In genomic region chr3:135637033-135637432, GRCh38 we compare ENCODE assay signal across 22 cellular contexts.
"Had no signal": no experiment of that assay in that cellular context is flagged by ENCODE, and none has a peak within 500 bp of the region (broad histone marks: within the 10 kb centered on the region; RNA-seq: fewer than 3 reads in every experiment).

No MANE protein-coding gene starts in this region.

- DNase-seq: colonic mucosa; cortex of kidney; effector CD8-positive, alpha-beta T cell; effector memory CD8-positive, alpha-beta T cell; endodermal cell; erythroblast; esophagus squamous epithelium; foreskin fibroblast; heart left ventricle; hypothalamus; immature natural killer cell; islet precursor cell; kidney; kidney glomerular epithelial cell; left colon; left lung; left ventricle myocardium superior; lower lobe of right lung; mesenchymal stem cell; mucosa of descending colon; naive B cell; naive thymus-derived CD8-positive, alpha-beta T cell had no signal
